ENCODE assay signal across 8 cellular contexts in genomic region chr10:7408003-7408493, GRCh38. TPM values are rescaled to one million over a fixed set of nuclear protein-coding genes. Genes with fewer than 3 reads are reported as not detected.
A peak's percentile ranks its signal among the peaks of the same experiment; 100 is the strongest.
DNase-seq lines count a peak whose midpoint lies in the region; ATAC-seq and TF ChIP-seq lines count a peak whose summit lies in the region.

No MANE protein-coding gene starts in this region.

- peaks cover 22% of the 10 kb centered on the region for H3K36me3 Mint-ChIP-seq in Calu3 (ENCODE audit: insufficient read depth, unreplicated experiment)
- peaks cover 51% of the 10 kb centered on the region for H3K36me3 Mint-ChIP-seq in activated T-cell treated with anti-CD3 and anti-CD28 coated beads, Interleukin-2, amount 50 U/mL, for 24 hours (ENCODE audit: low read depth)
- peaks cover 9% of the 10 kb centered on the region for H3K36me3 Mint-ChIP-seq in neural crest cell (ENCODE audit: low read depth)

- H3K4me1 Mint-ChIP-seq in Calu3 (ENCODE audit: low read depth, unreplicated experiment) (peaks cover 17% of the 10 kb centered on the region), neural crest cell (peaks cover 35% of the 10 kb centered on the region)
- H3K4me1 Mint-ChIP-seq in activated T-cell treated with anti-CD3 and anti-CD28 coated beads, Interleukin-2, amount 50 U/mL, for 24 hours (ENCODE audit: low read depth) = peaks cover 68% of the 10 kb centered on the region

- H3K4me3 Mint-ChIP-seq in Calu3 (ENCODE audit: low read depth, unreplicated experiment) (peak overlapping the region; percentile 75), neural crest cell (peak overlapping the region; percentile 81)
- H3K4me3 Mint-ChIP-seq in activated T-cell treated with anti-CD3 and anti-CD28 coated beads, Interleukin-2, amount 50 U/mL, for 24 hours = peak overlapping the region; percentile 95

- H3K9me3 Mint-ChIP-seq in Calu3 (ENCODE audit: low read depth, unreplicated experiment) (no peaks in the 10 kb centered on the region), neural crest cell (no peaks in the 10 kb centered on the region)
- no peaks in the 10 kb centered on the region for H3K9me3 Mint-ChIP-seq in activated T-cell treated with anti-CD3 and anti-CD28 coated beads, Interleukin-2, amount 50 U/mL, for 24 hours

- DNase-seq in Calu3 (no peak), fibroblast of pulmonary artery (ENCODE audit: low read depth) (peak; percentile 51), neural crest cell (ENCODE audit: low read depth, low spot score) (peak; percentile 25), uterus (peak; percentile 46 to 53), RKO (ENCODE audit: low spot score) (no peak), NCI-H2171 treated with DMSO at 0.1 percent for 48 hours (lab: John Stamatoyannopoulos, UW) (no peak)
- DNase-seq in activated T-cell treated with anti-CD3 and anti-CD28 coated beads, Interleukin-2, amount 50 U/mL, for 24 hours = peak; percentile 69

- intact Hi-C loops in Calu3 (cut with micrococcal nuclease; ENCODE audit: unreplicated experiment) (loop anchor here (2.0 kb wide), 1 partner anchor 151 kb away; no protein-coding TSS in a partner anchor), uterus (cut with DNase I; ENCODE audit: low total_unique reads) (loop anchor here (1.0 kb wide), 1 partner anchor 148 kb away; no protein-coding TSS in a partner anchor)

- no TSS peak for BruUV-seq in Calu3 (replicated peaks; lab: Mats Ljungman, UMichigan)

- peak overlapping the region; percentile 62 to 82 for H3K27ac ChIP-seq in uterus

- H3K4me1 ChIP-seq in uterus = peaks cover 0 to 14% of the 10 kb centered on the region in 2 donors

- H3K27me3 ChIP-seq in uterus = peaks cover 3 to 8% of the 10 kb centered on the region in 2 donors

- H3K27ac Mint-ChIP-seq in Calu3 (ENCODE audit: unreplicated experiment) (no peak overlapping the region), neural crest cell (ENCODE audit: unreplicated experiment) (no peak overlapping the region)
- H3K27ac Mint-ChIP-seq in activated T-cell treated with anti-CD3 and anti-CD28 coated beads, Interleukin-2, amount 50 U/mL, for 24 hours = peak overlapping the region; percentile 90

- H3K4me3 ChIP-seq in fibroblast of pulmonary artery (replicated peaks; ENCODE audit: low read depth, low read length) (peak overlapping the region; percentile 62), uterus (peak overlapping the region; percentile 72 to 80)

- no peaks in the 10 kb centered on the region for H3K36me3 ChIP-seq in uterus

- peak; percentile 13 for ATAC-seq in HG03064 (IDR thresholded peaks at IDR 0.05; ENCODE audit: low read depth, unreplicated experiment)

- CTCF ChIA-PET in Calu3 (lab: Charles Lee) = interaction anchor here (1.0 to 1.2 kb wide), 2 partner anchors 287 to 488 kb away, joined by 5 read pairs; no protein-coding TSS in a partner anchor

- no peaks in the 10 kb centered on the region for H3K9me3 ChIP-seq in uterus

- peak in 1 of 2 donors; percentile 14 for TF ChIP-seq POLR2A in uterus (IDR thresholded peaks at IDR 0.05)

- peaks cover 58% of the 10 kb centered on the region for H3K27me3 Mint-ChIP-seq in Calu3 (ENCODE audit: unreplicated experiment)
- peaks cover 14% of the 10 kb centered on the region for H3K27me3 Mint-ChIP-seq in activated T-cell treated with anti-CD3 and anti-CD28 coated beads, Interleukin-2, amount 50 U/mL, for 24 hours
- H3K27me3 Mint-ChIP-seq in neural crest cell (ENCODE audit: low read depth) = peaks cover 85% of the 10 kb centered on the region

- TF ChIP-seq CTCF in Calu3 (IDR thresholded peaks at IDR 0.05; ENCODE audit: unreplicated experiment) (no peak), fibroblast of pulmonary artery (IDR thresholded peaks at IDR 0.05; ENCODE audit: low read length, missing control alignments) (no peak), neural crest cell (conservative IDR thresholded peaks at IDR 0.05) (no peak), uterus (IDR thresholded peaks at IDR 0.05) (no peak)

RNA-seq across cellular contexts. Expression of gene SFMBT2, which starts 2.8 kb away (rescaled TPM):
- total RNA-seq in Calu3 (2022) (0.64 and 1.7 TPM in 2 replicates), neural crest cell (7.0 and 8.8 TPM in 2 replicates), uterus (10 to 100 TPM in 3 of 4 donors, 1 to 10 TPM in 1; 7.7 to 23.4 (median 14.7) TPM)

Comparison
In these comparisons a context has a peak if more than half of its experiments do, and no peak if none do; other contexts are left out.
1. DNase-seq: peak in activated T-cell treated with anti-CD3 and anti-CD28 coated beads, Interleukin-2, amount 50 U/mL, for 24 hours (single experiment), fibroblast of pulmonary artery (single experiment), neural crest cell (single experiment) and uterus (2 of 2); none in Calu3 (single experiment), RKO (single experiment) and NCI-H2171 treated with DMSO at 0.1 percent for 48 hours (single experiment).
2. Peak in every context shown above with its lines, with median percentiles within 50 percentile points of each other: H3K4me3 Mint-ChIP-seq.